10 cellular contexts compared by ENCODE assay signal in genomic region chr1:218380125-218380977, GRCh38. TPM values are rescaled to one million over a fixed set of nuclear protein-coding genes. Genes with fewer than 3 reads are reported as not detected.
DNase-seq lines count a peak whose midpoint lies in the region; ATAC-seq and TF ChIP-seq lines count a peak whose summit lies in the region.
"Had no signal": no experiment of that assay in that cellular context is flagged by ENCODE, and none has a peak within 500 bp of the region (broad histone marks: within the 10 kb centered on the region; RNA-seq: fewer than 3 reads in every experiment).

No MANE protein-coding gene starts in this region.

- peaks cover 27% of the 10 kb centered on the region; the same call in 1 of the 2 replicates for H3K36me3 ChIP-seq in PC-9 (ENCODE audit: low read depth)
- no peaks in the 10 kb centered on the region for H3K36me3 ChIP-seq in psoas muscle (ENCODE audit: insufficient read depth in 1 of 2, low read depth in 1 of 2)

- TF ChIP-seq CTCF in PC-9 (conservative IDR thresholded peaks at IDR 0.05) (no peak), psoas muscle (IDR thresholded peaks at IDR 0.05) (no peak)

- no peaks in the 10 kb centered on the region for H3K36me3 Mint-ChIP-seq in activated CD4-positive, alpha-beta T cell treated with anti-CD3 and anti-CD28 coated beads for 36 hours (ENCODE audit: low read depth)
- H3K36me3 Mint-ChIP-seq: WTC11 had no signal

- 54 to 61% (median 55%) methylated on average over 7 of the region's 7 CpGs for WGBS in psoas muscle, 3 donors

- peaks cover 33% of the 10 kb centered on the region for H3F3A ChIP-seq in PC-9 (ENCODE audit: insufficient read depth, low read depth)

- peak overlapping the region; percentile 62 for H3K4me2 ChIP-seq in PC-9

- H3K79me2 ChIP-seq in PC-9 (ENCODE audit: low read depth): peaks cover 85% of the 10 kb centered on the region

- H3K4me3 ChIP-seq in PC-9: no peak overlapping the region
- H3K4me3 ChIP-seq in psoas muscle: no peak overlapping the region

- H3K27ac Mint-ChIP-seq in activated CD4-positive, alpha-beta T cell treated with anti-CD3 and anti-CD28 coated beads for 36 hours: no peak overlapping the region
- H3K27ac Mint-ChIP-seq: WTC11 had no signal

- H3K27me3 ChIP-seq in PC-9 (ENCODE audit: insufficient read depth, low read depth): no peaks in the 10 kb centered on the region
- no peaks in the 10 kb centered on the region for H3K27me3 ChIP-seq in psoas muscle (ENCODE audit: insufficient read depth in 3 of 3, low read length in 2 of 3)

- H3K27me3 Mint-ChIP-seq in activated CD4-positive, alpha-beta T cell treated with anti-CD3 and anti-CD28 coated beads for 36 hours: peaks cover 57% of the 10 kb centered on the region

- no peak overlapping the region for H2AFZ ChIP-seq in PC-9

- H3K9me2 ChIP-seq in PC-9 (ENCODE audit: insufficient read depth): no peaks in the 10 kb centered on the region

- H3K27ac ChIP-seq in PC-9: peak overlapping the region; percentile 73
- no peak overlapping the region for H3K27ac ChIP-seq in psoas muscle

- no peak overlapping the region for H3K4me3 Mint-ChIP-seq in activated CD4-positive, alpha-beta T cell treated with anti-CD3 and anti-CD28 coated beads for 36 hours
- H3K4me3 Mint-ChIP-seq: WTC11 had no signal

- POLR2A ChIA-PET in PC-9 (lab: Charles Lee; ENCODE audit: unreplicated experiment): interaction anchor here (0.6 to 1.4 kb wide), 9 partner anchors 35 to 1834 kb away, joined by 3 to 40 read pairs (median 5); partner anchors contain the start of gene TGFB2
- POLR2A ChIA-PET in activated CD4-positive, alpha-beta T cell treated with anti-CD3 and anti-CD28 coated beads for 36 hours (lab: Charles Lee): no interaction called here

- intact Hi-C loops in PC-9 (cut with micrococcal nuclease; ENCODE audit: unreplicated experiment): loop anchor here (1.0 kb wide), 1 partner anchor 35 kb away; the partner anchor contains the start of gene TGFB2
- intact Hi-C loops in psoas muscle (cut with DNase I): no loop called here
- intact Hi-C loops in activated CD4-positive, alpha-beta T cell treated with anti-CD3 and anti-CD28 coated beads for 36 hours (cut with DNase I, micrococcal nuclease): no loop called here

- BruUV-seq in PC-9 (replicated peaks; lab: Mats Ljungman, UMichigan): no TSS peak

- DNase-seq in GM04504 (ENCODE audit: low read depth) (peak; percentile 77), PC-9 (peak; percentile 87 to 97), fibroblast of peridontal ligament (ENCODE audit: extremely low read depth) (peak; percentile 86), psoas muscle (no peak), mesenteric fat pad (ENCODE audit: low spot score) (no peak), UCSD-AML1 (lab: John Stamatoyannopoulos, UW; ENCODE audit: unreplicated experiment) (no peak)
- DNase-seq in activated CD4-positive, alpha-beta T cell treated with anti-CD3 and anti-CD28 coated beads for 36 hours: no peak
- DNase-seq: NCI-H187 had no signal

- H3K4me1 Mint-ChIP-seq in activated CD4-positive, alpha-beta T cell treated with anti-CD3 and anti-CD28 coated beads for 36 hours: peaks cover 8% of the 10 kb centered on the region

- H3K9me3 ChIP-seq in PC-9 (ENCODE audit: insufficient read depth, low read depth) (no peaks in the 10 kb centered on the region), psoas muscle (no peaks in the 10 kb centered on the region)

- H3K9me3 Mint-ChIP-seq in activated CD4-positive, alpha-beta T cell treated with anti-CD3 and anti-CD28 coated beads for 36 hours (ENCODE audit: low read depth): no peaks in the 10 kb centered on the region
- H3K9me3 Mint-ChIP-seq: WTC11 had no signal

- peaks cover 56% of the 10 kb centered on the region for H3K4me1 ChIP-seq in PC-9 (replicated peaks; ENCODE audit: insufficient read depth)
- peaks cover 16% of the 10 kb centered on the region for H3K4me1 ChIP-seq in psoas muscle

- ATAC-seq in psoas muscle (peak in 3 of 4 donors; percentile 39 to 55 (median 55)), GM21723 (IDR thresholded peaks at IDR 0.05; ENCODE audit: unreplicated experiment) (no peak)
- no peak for ATAC-seq in activated CD4-positive, alpha-beta T cell treated with anti-CD3 and anti-CD28 coated beads for 36 hours
- ATAC-seq: WTC11 had no signal

- CTCF ChIA-PET in PC-9 (lab: Charles Lee): interaction anchor here (1.1 kb wide), 1 partner anchor 10 kb away, joined by 3 read pairs; no protein-coding TSS in a partner anchor
- CTCF ChIA-PET in activated CD4-positive, alpha-beta T cell treated with anti-CD3 and anti-CD28 coated beads for 36 hours (lab: Charles Lee): interaction anchor here (0.7 to 1.0 kb wide), 2 partner anchors 15 to 226 kb away, joined by 3 read pairs; no protein-coding TSS in a partner anchor

- H4K20me1 ChIP-seq in PC-9 (ENCODE audit: insufficient read depth): no peaks in the 10 kb centered on the region

RNA-seq across cellular contexts. Expression of gene TGFB2, which starts 35.2 kb away (rescaled TPM):
- total RNA-seq in PC-9 (2021) (65.7 and 74.3 TPM in 2 replicates), psoas muscle (10 to 100 TPM in 2 of 4 donors, 1 to 10 TPM in 2; 5.1 to 35.4 (median 15.4) TPM), mesenteric fat pad (1.6 TPM)
- 1 to 10 TPM in 2 of 3 donors, under 1 TPM in 1; 0.43 to 4.9 (median 1.9) TPM for polyA plus RNA-seq in psoas muscle
- total RNA-seq in activated CD4-positive, alpha-beta T cell treated with anti-CD3 and anti-CD28 coated beads for 36 hours: under 1 TPM in 1 of 2 experiments, not detected in 1; 0.09 TPM

Comparison
In these comparisons a context has a peak if more than half of its experiments do, and no peak if none do; other contexts are left out.
1. DNase-seq: peak in GM04504 (single experiment), PC-9 (2 of 2) and fibroblast of peridontal ligament (single experiment); none in psoas muscle (0 of 2), activated CD4-positive, alpha-beta T cell treated with anti-CD3 and anti-CD28 coated beads for 36 hours (single experiment), mesenteric fat pad (single experiment) and UCSD-AML1 (single experiment).
2. ATAC-seq: peak in psoas muscle (3 of 4); none in activated CD4-positive, alpha-beta T cell treated with anti-CD3 and anti-CD28 coated beads for 36 hours (single experiment) and GM21723 (single experiment).